ENCODE assay signal across 9 cellular contexts in the genomic region with DNA sequence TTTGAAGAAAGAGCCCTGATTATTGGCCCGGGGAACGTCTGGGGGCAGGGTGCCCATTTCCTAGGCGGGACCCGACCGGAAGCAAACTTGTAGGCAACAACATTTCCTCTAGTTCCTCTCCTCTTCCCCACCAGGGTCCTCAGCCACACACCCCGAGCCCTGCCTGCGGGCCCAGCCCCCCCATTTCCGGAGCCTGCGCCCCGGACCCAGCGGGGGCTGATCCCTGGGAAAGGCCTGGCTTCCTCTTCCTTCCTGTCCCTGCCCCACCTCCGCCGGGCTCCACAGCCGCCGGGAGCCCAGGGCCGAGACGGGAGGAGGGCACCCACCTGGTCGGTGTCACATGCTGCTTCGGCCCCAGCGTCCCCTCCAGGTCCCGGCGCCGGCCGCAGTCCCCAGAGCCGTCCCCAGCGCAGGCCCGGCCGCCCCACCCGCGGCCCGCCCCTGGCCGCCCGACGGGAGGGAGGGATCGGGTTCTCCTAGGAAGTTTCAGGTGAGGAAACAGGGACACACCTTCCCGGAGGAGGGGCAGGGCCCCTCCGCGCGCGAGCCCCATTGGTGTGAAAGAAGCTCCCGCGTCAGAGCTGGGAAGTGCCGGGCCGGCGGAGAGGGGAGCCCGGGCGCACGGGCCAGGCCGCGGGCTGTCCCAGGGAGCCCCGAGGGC. TPM values are rescaled to one million over a fixed set of nuclear protein-coding genes. Genes with fewer than 3 reads are reported as not detected.
DNase-seq lines count a peak whose midpoint lies in the region; ATAC-seq and TF ChIP-seq lines count a peak whose summit lies in the region.
"Not testable (repeated sequence)": the region's sequence is repeated elsewhere in the genome, so short reads cannot be mapped to it uniquely, and the experiment has no call there.
"Had no signal": no experiment of that assay in that cellular context is flagged by ENCODE, and none has a peak within 500 bp of the region (broad histone marks: within the 10 kb centered on the region; RNA-seq: fewer than 3 reads in every experiment).

A gene (minus strand): TSS at position 622 of the 661 bp plus-strand sequence. CDS start 7,450 bp downstream, outside the sequence.

- TF ChIP-seq CTCF in lower leg skin (IDR thresholded peaks at IDR 0.05), result not testable (repeated sequence)

- DNase-seq in activated CD4-positive, alpha-beta memory T cell treated with anti-CD3 and anti-CD28 coated beads for 36 hours, result peak; percentile 38
- DNase-seq in central memory CD8-positive, alpha-beta T cell (ENCODE audit: low spot score in 2 of 2); lower leg skin (ENCODE audit: low spot score in 2 of 2): not testable (repeated sequence)

- not testable (repeated sequence) for H3K36me3 Mint-ChIP-seq in activated CD4-positive, alpha-beta memory T cell treated with anti-CD3 and anti-CD28 coated beads for 36 hours; central memory CD8-positive, alpha-beta T cell (ENCODE audit: insufficient read depth); stimulated activated memory B cell treated with anti-CD40 and anti-IgM and Interleukin-4, amounts not matched to agents 10 μg/mL and 1 μg/mL and 100 μg/mL, for 72 hours

- ATAC-seq in GM18505 (IDR thresholded peaks at IDR 0.05; ENCODE audit: unreplicated experiment) (peak; percentile 69), GM21360 (IDR thresholded peaks at IDR 0.05; ENCODE audit: unreplicated experiment) (peak; percentile 50), HG02840 (IDR thresholded peaks at IDR 0.05; ENCODE audit: low FRiP score, unreplicated experiment) (peak; percentile 67), HG03439 (IDR thresholded peaks at IDR 0.05; ENCODE audit: unreplicated experiment) (peak; percentile 69)
- ATAC-seq in central memory CD8-positive, alpha-beta T cell (replicated peaks; ENCODE audit: extremely low read depth, poor library complexity, severe bottlenecking), result peak; percentile 60
- peak; percentile 79 for ATAC-seq in stimulated activated memory B cell treated with anti-CD40 and anti-IgM and Interleukin-4, amounts not matched to agents 10 μg/mL and 1 μg/mL and 100 μg/mL, for 72 hours

- not testable (repeated sequence) for H3K4me1 Mint-ChIP-seq in activated CD4-positive, alpha-beta memory T cell treated with anti-CD3 and anti-CD28 coated beads for 36 hours (ENCODE audit: low read depth); central memory CD8-positive, alpha-beta T cell; stimulated activated memory B cell treated with anti-CD40 and anti-IgM and Interleukin-4, amounts not matched to agents 10 μg/mL and 1 μg/mL and 100 μg/mL, for 72 hours

- H3K27ac Mint-ChIP-seq in activated CD4-positive, alpha-beta memory T cell treated with anti-CD3 and anti-CD28 coated beads for 36 hours, result peak within 1 kb of the TSS; percentile 58
- H3K27ac Mint-ChIP-seq in central memory CD8-positive, alpha-beta T cell (ENCODE audit: low read depth); stimulated activated memory B cell treated with anti-CD40 and anti-IgM and Interleukin-4, amounts not matched to agents 10 μg/mL and 1 μg/mL and 100 μg/mL, for 72 hours: not testable (repeated sequence)

- no CpG with 5 or more reads among the region's 51 CpGs for WGBS in lower leg skin, 2 donors

- intact Hi-C loops in activated CD4-positive, alpha-beta memory T cell treated with anti-CD3 and anti-CD28 coated beads for 36 hours (cut with micrococcal nuclease); lower leg skin (cut with DNase I; ENCODE audit: low total_unique reads): not testable (repeated sequence)

- POLR2A ChIA-PET in activated CD4-positive, alpha-beta memory T cell treated with anti-CD3 and anti-CD28 coated beads for 36 hours (lab: Charles Lee), result not testable (repeated sequence)

- CTCF ChIA-PET in activated CD4-positive, alpha-beta memory T cell treated with anti-CD3 and anti-CD28 coated beads for 36 hours (lab: Charles Lee), result not testable (repeated sequence)

- TF ChIP-seq POLR2A in GM18505 (IDR thresholded peaks at IDR 0.05; ENCODE audit: borderline replicate concordance, extremely low read depth, insufficient read depth, insufficient read length); lower leg skin (IDR thresholded peaks at IDR 0.05): not testable (repeated sequence)

- H3K4me3 ChIP-seq in lower leg skin (ENCODE audit: low read depth, poor library complexity, severe bottlenecking), result not testable (repeated sequence)

- peak within 1 kb of the TSS; percentile 64 for H3K4me3 Mint-ChIP-seq in activated CD4-positive, alpha-beta memory T cell treated with anti-CD3 and anti-CD28 coated beads for 36 hours
- not testable (repeated sequence) for H3K4me3 Mint-ChIP-seq in central memory CD8-positive, alpha-beta T cell; stimulated activated memory B cell treated with anti-CD40 and anti-IgM and Interleukin-4, amounts not matched to agents 10 μg/mL and 1 μg/mL and 100 μg/mL, for 72 hours

- not testable (repeated sequence) for H3K27me3 Mint-ChIP-seq in activated CD4-positive, alpha-beta memory T cell treated with anti-CD3 and anti-CD28 coated beads for 36 hours; central memory CD8-positive, alpha-beta T cell; stimulated activated memory B cell treated with anti-CD40 and anti-IgM and Interleukin-4, amounts not matched to agents 10 μg/mL and 1 μg/mL and 100 μg/mL, for 72 hours

- not testable (repeated sequence) for H3K9me3 Mint-ChIP-seq in activated CD4-positive, alpha-beta memory T cell treated with anti-CD3 and anti-CD28 coated beads for 36 hours; central memory CD8-positive, alpha-beta T cell; stimulated activated memory B cell treated with anti-CD40 and anti-IgM and Interleukin-4, amounts not matched to agents 10 μg/mL and 1 μg/mL and 100 μg/mL, for 72 hours

RNA-seq across cellular contexts. Expression of the gene that starts here (rescaled TPM):
- 1 to 10 TPM; 8.8 to 9.6 TPM for total RNA-seq in activated CD4-positive, alpha-beta memory T cell treated with anti-CD3 and anti-CD28 coated beads for 36 hours
- total RNA-seq in lower leg skin, result 10 to 100 TPM; 16.9 to 23.4 (median 20.9) TPM
- total RNA-seq: glomerular endothelial cell had no signal
